Comparison of ENCODE assay signal across 24 cellular contexts in genomic region chr2:49516427-49516826, GRCh38.
"Had no signal": no experiment of that assay in that cellular context is flagged by ENCODE, and none has a peak within 500 bp of the region (broad histone marks: within the 10 kb centered on the region; RNA-seq: fewer than 3 reads in every experiment).

No MANE protein-coding gene starts in this region.

- H3K4me3 ChIP-seq: colonic mucosa, esophagus squamous epithelium, gastrocnemius medialis, heart right ventricle, left lung, lower lobe of right lung, mucosa of descending colon had no signal

- H3K4me1 ChIP-seq: colonic mucosa, esophagus squamous epithelium, gastrocnemius medialis, heart right ventricle, left lung, lower lobe of right lung had no signal

- ATAC-seq: effector memory CD8-positive, alpha-beta T cell; esophagus mucosa; gastrocnemius medialis; heart right ventricle; left cardiac atrium; left lung; left ventricle myocardium superior; lower lobe of right lung; mucosa of descending colon; naive thymus-derived CD8-positive, alpha-beta T cell had no signal

- DNase-seq: colonic mucosa; cortex of kidney; effector CD8-positive, alpha-beta T cell; effector memory CD8-positive, alpha-beta T cell; endodermal cell; erythroblast; esophagus squamous epithelium; foreskin fibroblast; foreskin melanocyte; gastrocnemius medialis; glutamatergic neuron; head of caudate nucleus; heart right ventricle; hippocampal formation; left cardiac atrium; left lung; left ventricle myocardium superior; lower lobe of right lung; mesenchymal stem cell; mucosa of descending colon; naive B cell; naive thymus-derived CD8-positive, alpha-beta T cell had no signal

- H3K27ac ChIP-seq: colonic mucosa, epithelial cell of prostate, esophagus squamous epithelium, gastrocnemius medialis, heart right ventricle, left lung, lower lobe of right lung had no signal

- H3K36me3 ChIP-seq: colonic mucosa, esophagus squamous epithelium, gastrocnemius medialis, heart right ventricle, left lung, lower lobe of right lung had no signal

- H3K9me3 ChIP-seq: colonic mucosa, esophagus squamous epithelium, gastrocnemius medialis had no signal

- H3K27me3 ChIP-seq: colonic mucosa, esophagus squamous epithelium, gastrocnemius medialis, heart right ventricle, left lung had no signal
